ENCODE assay signal across 9 cellular contexts in the genomic region with DNA sequence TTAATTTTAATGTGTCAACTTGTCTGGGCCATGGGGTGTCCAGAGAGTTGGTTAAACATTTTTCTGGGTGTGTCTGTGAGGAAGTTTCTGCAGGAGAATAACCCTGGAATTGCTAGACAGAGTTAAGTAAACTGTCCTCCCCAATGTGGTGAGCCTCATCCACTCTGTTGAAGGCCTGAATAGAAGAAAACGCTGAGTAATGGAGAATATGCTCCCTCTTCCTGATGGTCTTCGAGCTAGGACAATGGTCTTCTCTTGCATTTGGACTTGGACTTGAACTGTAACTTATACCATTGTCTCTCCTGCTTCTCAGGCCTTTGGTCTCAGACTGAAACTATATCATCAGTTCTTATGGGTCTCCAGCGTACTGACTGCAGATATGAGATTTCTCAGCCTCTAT.
"Had no signal": no experiment of that assay in that cellular context is flagged by ENCODE, and none has a peak within 500 bp of the region (broad histone marks: within the 10 kb centered on the region; RNA-seq: fewer than 3 reads in every experiment).

No MANE protein-coding gene starts in this region.

- FAIRE-seq: HTR-8/SVneo had no signal

- H3K9me3 ChIP-seq: HAP-1 had no signal

- H3K4me3 ChIP-seq: GM23338, HAP-1 had no signal

- H3K4me2 ChIP-seq: GM23338, KMS-11 had no signal

- H3K4me1 ChIP-seq: HAP-1 had no signal

- ATAC-seq: GM23338, HCT116 had no signal

- H2AFZ ChIP-seq: GM23338 had no signal

- H3K36me3 ChIP-seq: HAP-1 had no signal

- DNase-seq: H7, HFFc6, Karpas-422, KBM-7 had no signal

- H3K9ac ChIP-seq: KMS-11 had no signal

- H3K27ac ChIP-seq: KMS-11 had no signal
